ENCODE assay signal across 18 cellular contexts in the genomic region with DNA sequence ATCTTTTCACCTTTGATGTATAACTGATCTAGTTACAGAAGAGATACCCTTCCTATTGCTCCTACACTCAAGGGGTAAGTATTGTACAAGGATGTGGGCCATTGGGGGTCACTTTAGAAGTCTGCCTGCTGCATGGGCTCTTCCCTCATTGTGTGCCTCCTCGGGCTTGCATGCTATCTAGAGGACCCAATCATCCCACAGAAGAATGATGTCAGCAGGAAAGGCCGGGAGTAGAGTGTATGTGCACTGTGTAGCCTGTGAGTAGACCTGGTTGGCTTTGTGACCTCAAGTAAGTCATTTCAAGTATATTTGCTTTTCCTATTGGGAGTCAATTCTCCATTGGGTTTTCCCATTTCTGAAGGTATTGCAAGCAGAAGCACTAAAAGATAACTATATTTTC.
DNase-seq lines count a peak whose midpoint lies in the region; ATAC-seq, FAIRE-seq and TF ChIP-seq lines count a peak whose summit lies in the region.
"Had no signal": no experiment of that assay in that cellular context is flagged by ENCODE, and none has a peak within 500 bp of the region (broad histone marks: within the 10 kb centered on the region; RNA-seq: fewer than 3 reads in every experiment).

No MANE protein-coding gene starts in this region.

- H3K9me3 Mint-ChIP-seq in astrocyte (ENCODE audit: unreplicated experiment), result no peaks in the 10 kb centered on the region
- H3K9me3 Mint-ChIP-seq in memory B cell, result no peaks in the 10 kb centered on the region
- H3K9me3 Mint-ChIP-seq: GM23338, H9, T-cell had no signal

- no peaks in the 10 kb centered on the region for H3K79me2 ChIP-seq in astrocyte (ENCODE audit: insufficient read depth, low read length)

- no peak overlapping the region for H2AFZ ChIP-seq in astrocyte (ENCODE audit: low read depth, low read length)
- H2AFZ ChIP-seq: GM23338 had no signal

- H3K27me3 ChIP-seq in BLaER1 treated with 17β-estradiol and CSF1 and Interleukin-3, amounts not matched to agents 10 nM and 100 nM, result peaks cover 0 to 20% (median 0%) of the 10 kb centered on the region in 11 experiments; a peak in 2 of 22 replicates
- H3K27me3 ChIP-seq in astrocyte (ENCODE audit: insufficient read depth, low read length), result no peaks in the 10 kb centered on the region

- FAIRE-seq in astrocyte (lab: Jason Lieb, UNC), result no peak
- FAIRE-seq: A549, G401.6, RCC 7860 had no signal

- H3K4me1 ChIP-seq in BLaER1 treated with 17β-estradiol and CSF1 and Interleukin-3, amounts not matched to agents 10 nM and 100 nM, result peaks cover 17 to 32% (median 25%) of the 10 kb centered on the region in 10 experiments
- H3K4me1 ChIP-seq in astrocyte (ENCODE audit: insufficient read depth, low read length), result peaks cover 8% of the 10 kb centered on the region
- H3K4me1 ChIP-seq: A549 had no signal

- no peak overlapping the region for H3K4me3 ChIP-seq in BLaER1 treated with 17β-estradiol and CSF1 and Interleukin-3, amounts not matched to agents 10 nM and 100 nM
- no peak overlapping the region for H3K4me3 ChIP-seq in astrocyte (ENCODE audit: insufficient read depth, low read depth, low read length)
- H3K4me3 ChIP-seq: A549, GM23338 had no signal

- no peak for TF ChIP-seq CTCF in astrocyte (IDR thresholded peaks at IDR 0.05; ENCODE audit: insufficient read depth, low read depth, low read length)

- no peaks in the 10 kb centered on the region for H3K36me3 ChIP-seq in BLaER1 treated with 17β-estradiol and CSF1 and Interleukin-3, amounts not matched to agents 10 nM and 100 nM
- H3K36me3 ChIP-seq in KOPT-K1 (ENCODE audit: insufficient read depth, low read length), result no peaks in the 10 kb centered on the region
- H3K36me3 ChIP-seq in astrocyte (ENCODE audit: insufficient read depth, low read length), result no peaks in the 10 kb centered on the region

- peaks cover 20% of the 10 kb centered on the region for H3K4me1 Mint-ChIP-seq in astrocyte (ENCODE audit: low read depth, unreplicated experiment)
- H3K4me1 Mint-ChIP-seq in memory B cell, result peaks cover 19% of the 10 kb centered on the region
- H3K4me1 Mint-ChIP-seq: GM23338, H9 had no signal

- ATAC-seq in memory B cell (ENCODE audit: low read depth), result no peak
- ATAC-seq: GM23338 had no signal

- H3K9me3 ChIP-seq in BLaER1 treated with 17β-estradiol and CSF1 and Interleukin-3, amounts not matched to agents 10 nM and 100 nM (replicated peaks in 1 of 11), result no peaks in the 10 kb centered on the region
- H3K9me3 ChIP-seq in KOPT-K1 (ENCODE audit: insufficient read depth, low read length, poor library complexity, severe bottlenecking) (no peaks in the 10 kb centered on the region), astrocyte (ENCODE audit: insufficient read depth, low read depth, low read length) (no peaks in the 10 kb centered on the region)
- H3K9me3 ChIP-seq: A549 had no signal

- H3K27me3 Mint-ChIP-seq in astrocyte (ENCODE audit: low read depth, unreplicated experiment) (no peaks in the 10 kb centered on the region), memory B cell (no peaks in the 10 kb centered on the region)
- H3K27me3 Mint-ChIP-seq: T-cell had no signal

- H3K9ac ChIP-seq in BLaER1 treated with 17β-estradiol and CSF1 and Interleukin-3, amounts not matched to agents 10 nM and 100 nM, result no peak overlapping the region
- no peak overlapping the region for H3K9ac ChIP-seq in astrocyte (ENCODE audit: low read length)

- H3K27ac Mint-ChIP-seq in astrocyte (ENCODE audit: unreplicated experiment) (peak overlapping the region; percentile 14), memory B cell (peak overlapping the region; percentile 31)
- H3K27ac Mint-ChIP-seq: GM23338, H9 had no signal

- peak overlapping the region in 7 of 11 experiments; percentile 15 to 77 (median 56); a peak in 11 of 22 replicates for H3K4me2 ChIP-seq in BLaER1 treated with 17β-estradiol and CSF1 and Interleukin-3, amounts not matched to agents 10 nM and 100 nM
- H3K4me2 ChIP-seq in astrocyte (ENCODE audit: low read length), result no peak overlapping the region
- H3K4me2 ChIP-seq: A549, GM23338 had no signal

- no peaks in the 10 kb centered on the region for H3K36me3 Mint-ChIP-seq in astrocyte (ENCODE audit: low read depth, unreplicated experiment)
- no peaks in the 10 kb centered on the region for H3K36me3 Mint-ChIP-seq in memory B cell
- H3K36me3 Mint-ChIP-seq: T-cell had no signal

- peak overlapping the region in 4 of 11 experiments; percentile 27 to 37 (median 34); a peak in 4 of 22 replicates for H3K27ac ChIP-seq in BLaER1 treated with 17β-estradiol and CSF1 and Interleukin-3, amounts not matched to agents 10 nM and 100 nM
- H3K27ac ChIP-seq in KOPT-K1 (ENCODE audit: low read depth, low read length, poor library complexity, severe bottlenecking) (peak overlapping the region; percentile 46), astrocyte (ENCODE audit: low read depth, low read length) (no peak overlapping the region)
- H3K27ac ChIP-seq: A549 had no signal

- no peak for DNase-seq in astrocyte (ENCODE audit: low read depth)
- no peak for DNase-seq in memory B cell (ENCODE audit: low spot score in 2 of 2)
- no peak for DNase-seq in SHP77 (lab: John Stamatoyannopoulos, UW)
- DNase-seq in GM19240 (ENCODE audit: insufficient read length, low spot score), result no peak
- DNase-seq in NCI-H510A (lab: John Stamatoyannopoulos, UW), result no peak
- DNase-seq: H9, MM.1S, NCI-H1694, NCI-H2029 treated with DMSO at 0.1 percent for 48 hours, NCI-H446 treated with DMSO at 0.1 percent for 48 hours, NCI-H526 treated with DMSO at 0.1 percent for 48 hours, T-cell had no signal

- no peaks in the 10 kb centered on the region for H4K20me1 ChIP-seq in BLaER1 treated with 17β-estradiol and CSF1 and Interleukin-3, amounts not matched to agents 10 nM and 100 nM
- H4K20me1 ChIP-seq in astrocyte (ENCODE audit: insufficient read depth, low read length), result no peaks in the 10 kb centered on the region

- no peak overlapping the region for H3K4me3 Mint-ChIP-seq in astrocyte (ENCODE audit: unreplicated experiment)
- no peak overlapping the region for H3K4me3 Mint-ChIP-seq in memory B cell
- H3K4me3 Mint-ChIP-seq: GM23338, H9 had no signal
